Comparison of ENCODE assay signal across 9 cellular contexts in genomic region chr19:575527-576506, GRCh38. TPM values are rescaled to one million over a fixed set of nuclear protein-coding genes. Genes with fewer than 3 reads are reported as not detected.
DNase-seq lines count a peak whose midpoint lies in the region; ATAC-seq and TF ChIP-seq lines count a peak whose summit lies in the region.
"Had no signal": no experiment of that assay in that cellular context is flagged by ENCODE, and none has a peak within 500 bp of the region (broad histone marks: within the 10 kb centered on the region; RNA-seq: fewer than 3 reads in every experiment).

No MANE protein-coding gene starts in this region.

- TF ChIP-seq CTCF in chondrocyte (IDR thresholded peaks at IDR 0.05): no peak

- no peak overlapping the region for H3K4me3 Mint-ChIP-seq in stimulated activated naive CD8-positive, alpha-beta T cell treated with anti-CD3 and anti-CD28 coated beads, Interleukin-15, Interleukin-2, amounts not matched to agents 100 ng/mL and 50 ng/mL, for 24 hours
- no peak overlapping the region for H3K4me3 Mint-ChIP-seq in stimulated activated naive CD8-positive, alpha-beta T cell treated with anti-CD3 and anti-CD28 coated beads, Interleukin-15, amount 100 ng/mL, for 72 hours
- peak overlapping the region; percentile 31 for H3K4me3 Mint-ChIP-seq in chondrocyte (ENCODE audit: unreplicated experiment)

- peak overlapping the region; percentile 36 for H3K27ac Mint-ChIP-seq in stimulated activated naive CD8-positive, alpha-beta T cell treated with anti-CD3 and anti-CD28 coated beads, Interleukin-15, Interleukin-2, amounts not matched to agents 100 ng/mL and 50 ng/mL, for 24 hours
- no peak overlapping the region for H3K27ac Mint-ChIP-seq in stimulated activated naive CD8-positive, alpha-beta T cell treated with anti-CD3 and anti-CD28 coated beads, Interleukin-15, amount 100 ng/mL, for 72 hours
- peak overlapping the region; percentile 80 for H3K27ac Mint-ChIP-seq in chondrocyte (ENCODE audit: unreplicated experiment)

- H3K9me3 Mint-ChIP-seq in stimulated activated naive CD8-positive, alpha-beta T cell treated with anti-CD3 and anti-CD28 coated beads, Interleukin-15, Interleukin-2, amounts not matched to agents 100 ng/mL and 50 ng/mL, for 24 hours: no peaks in the 10 kb centered on the region
- H3K9me3 Mint-ChIP-seq in stimulated activated naive CD8-positive, alpha-beta T cell treated with anti-CD3 and anti-CD28 coated beads, Interleukin-15, amount 100 ng/mL, for 72 hours: no peaks in the 10 kb centered on the region
- no peaks in the 10 kb centered on the region for H3K9me3 Mint-ChIP-seq in chondrocyte (ENCODE audit: low read depth)

- ATAC-seq in stimulated activated naive CD8-positive, alpha-beta T cell treated with anti-CD3 and anti-CD28 coated beads, Interleukin-15, amount 100 ng/mL, for 72 hours: no peak
- ATAC-seq in HG03439 (IDR thresholded peaks at IDR 0.05; ENCODE audit: unreplicated experiment) (no peak), HG03095 (IDR thresholded peaks at IDR 0.05; ENCODE audit: unreplicated experiment) (no peak)

- no peaks in the 10 kb centered on the region for H3K27me3 ChIP-seq in layer of hippocampus (ENCODE audit: control insufficient read depth, insufficient read depth, low read length)

- in situ Hi-C loops in G401 (cut with HindIII; ENCODE audit: low sequenced_read_pairs): no loop called here

- peaks cover 10% of the 10 kb centered on the region for H3K36me3 Mint-ChIP-seq in stimulated activated naive CD8-positive, alpha-beta T cell treated with anti-CD3 and anti-CD28 coated beads, Interleukin-15, Interleukin-2, amounts not matched to agents 100 ng/mL and 50 ng/mL, for 24 hours (ENCODE audit: low read depth)
- no peaks in the 10 kb centered on the region for H3K36me3 Mint-ChIP-seq in chondrocyte (ENCODE audit: low read depth)

- no peaks in the 10 kb centered on the region for H3K27me3 Mint-ChIP-seq in stimulated activated naive CD8-positive, alpha-beta T cell treated with anti-CD3 and anti-CD28 coated beads, Interleukin-15, Interleukin-2, amounts not matched to agents 100 ng/mL and 50 ng/mL, for 24 hours
- no peaks in the 10 kb centered on the region for H3K27me3 Mint-ChIP-seq in stimulated activated naive CD8-positive, alpha-beta T cell treated with anti-CD3 and anti-CD28 coated beads, Interleukin-15, amount 100 ng/mL, for 72 hours
- H3K27me3 Mint-ChIP-seq in chondrocyte (ENCODE audit: low read depth): no peaks in the 10 kb centered on the region

- DNase-seq in stimulated activated naive CD8-positive, alpha-beta T cell treated with anti-CD3 and anti-CD28 coated beads, Interleukin-15, amount 100 ng/mL, for 72 hours: no peak
- DNase-seq in chondrocyte (ENCODE audit: low spot score) (no peak), G401 (ENCODE audit: low spot score) (no peak)
- no peak for DNase-seq in stimulated activated CD4-positive, alpha-beta T cell treated with anti-CD3 and anti-CD28 coated beads, Interleukin-4, amount 100 ng/mL, for 24 hours
- DNase-seq: COR-L47 had no signal

- H3K4me1 Mint-ChIP-seq in stimulated activated naive CD8-positive, alpha-beta T cell treated with anti-CD3 and anti-CD28 coated beads, Interleukin-15, Interleukin-2, amounts not matched to agents 100 ng/mL and 50 ng/mL, for 24 hours (ENCODE audit: low read depth): peaks cover 40% of the 10 kb centered on the region
- peaks cover 54% of the 10 kb centered on the region for H3K4me1 Mint-ChIP-seq in stimulated activated naive CD8-positive, alpha-beta T cell treated with anti-CD3 and anti-CD28 coated beads, Interleukin-15, amount 100 ng/mL, for 72 hours
- peaks cover 48% of the 10 kb centered on the region for H3K4me1 Mint-ChIP-seq in chondrocyte (ENCODE audit: low read depth)

- H3K27ac ChIP-seq in layer of hippocampus (ENCODE audit: low read depth, low read length): peak overlapping the region; percentile 75

RNA-seq across cellular contexts. Expression of gene BSG, which starts 3.4 kb away (rescaled TPM):
- total RNA-seq in chondrocyte: 440 to 503 TPM (median 452 TPM) in 3 replicates
- 618 and 674 TPM in 2 replicates for total RNA-seq in G401 (2014; rRNA removed; shearing (Covaris generic))

RNA-seq across cellular contexts. Expression of gene HCN2, which starts 13.9 kb away (rescaled TPM):
- 6.2 to 6.8 TPM (median 6.7 TPM) in 3 replicates for total RNA-seq in chondrocyte
- total RNA-seq in G401 (2014; rRNA removed; shearing (Covaris generic)): 6.0 and 6.7 TPM in 2 replicates

RNA-seq across cellular contexts. Expression of gene GZMM, which starts 32.0 kb away (rescaled TPM):
- total RNA-seq in chondrocyte: not detected in 3 replicates
- 0.17 and 0.74 TPM in 2 replicates for total RNA-seq in G401 (2014; rRNA removed; shearing (Covaris generic))

RNA-seq across cellular contexts. Expression of gene CDC34, which starts 44.3 kb away (rescaled TPM):
- total RNA-seq in chondrocyte: 41.4 to 71.1 TPM (median 66.9 TPM) in 3 replicates
- 178 and 208 TPM in 2 replicates for total RNA-seq in G401 (2014; rRNA removed; shearing (Covaris generic))

RNA-seq across cellular contexts. Expression of gene POLRMT, which starts 57.5 kb away (rescaled TPM):
- 27.3 to 35.8 TPM (median 35.5 TPM) in 3 replicates for total RNA-seq in chondrocyte
- 62.0 and 62.8 TPM in 2 replicates for total RNA-seq in G401 (2014; rRNA removed; shearing (Covaris generic))

Comparison
In these comparisons a context has a peak if more than half of its experiments do, and no peak if none do; other contexts are left out.
1. H3K27ac Mint-ChIP-seq: peak in stimulated activated naive CD8-positive, alpha-beta T cell treated with anti-CD3 and anti-CD28 coated beads, Interleukin-15, Interleukin-2, amounts not matched to agents 100 ng/mL and 50 ng/mL, for 24 hours (single experiment) and chondrocyte (single experiment); none in stimulated activated naive CD8-positive, alpha-beta T cell treated with anti-CD3 and anti-CD28 coated beads, Interleukin-15, amount 100 ng/mL, for 72 hours (0 of 2).